1 cellular context compared by ENCODE assay signal in the genomic region with DNA sequence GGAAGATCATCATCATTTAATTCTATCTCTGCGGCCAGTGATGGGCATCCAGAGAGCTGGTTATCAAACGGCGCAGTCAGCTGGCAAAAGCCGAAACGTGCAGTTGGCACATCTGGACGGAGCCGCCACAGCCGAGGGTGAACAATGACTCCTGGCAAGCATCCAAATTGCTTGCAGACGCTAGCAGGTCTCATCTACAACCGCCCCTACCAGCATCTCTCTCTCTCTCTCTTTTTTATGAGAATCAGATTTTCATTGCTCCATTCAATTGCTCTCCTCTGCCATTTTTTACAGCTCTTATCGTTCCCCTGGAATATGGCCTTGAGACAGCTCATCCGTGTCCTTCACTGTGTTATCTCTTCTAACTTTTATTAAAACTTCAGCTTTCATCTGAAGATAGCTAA.
TF ChIP-seq lines count a peak whose summit lies in the region.

No MANE protein-coding gene starts in this region.

TF ChIP-seq in HEK293, 187 proteins besides CTCF, POLR2A, EP300 and RAD21 (continued from another document and continues in another):
- TF ChIP-seq ZNF302 (tag by site-specific recombination; IDR thresholded peaks at IDR 0.05; ENCODE audit: low read depth), result no peak
- no peak for TF ChIP-seq ZSCAN23 (tag by site-specific recombination; IDR thresholded peaks at IDR 0.05)
- TF ChIP-seq HOXC10 (CRISPR knock-in tag; IDR thresholded peaks at IDR 0.05), result no peak
- TF ChIP-seq, protein P1, sequence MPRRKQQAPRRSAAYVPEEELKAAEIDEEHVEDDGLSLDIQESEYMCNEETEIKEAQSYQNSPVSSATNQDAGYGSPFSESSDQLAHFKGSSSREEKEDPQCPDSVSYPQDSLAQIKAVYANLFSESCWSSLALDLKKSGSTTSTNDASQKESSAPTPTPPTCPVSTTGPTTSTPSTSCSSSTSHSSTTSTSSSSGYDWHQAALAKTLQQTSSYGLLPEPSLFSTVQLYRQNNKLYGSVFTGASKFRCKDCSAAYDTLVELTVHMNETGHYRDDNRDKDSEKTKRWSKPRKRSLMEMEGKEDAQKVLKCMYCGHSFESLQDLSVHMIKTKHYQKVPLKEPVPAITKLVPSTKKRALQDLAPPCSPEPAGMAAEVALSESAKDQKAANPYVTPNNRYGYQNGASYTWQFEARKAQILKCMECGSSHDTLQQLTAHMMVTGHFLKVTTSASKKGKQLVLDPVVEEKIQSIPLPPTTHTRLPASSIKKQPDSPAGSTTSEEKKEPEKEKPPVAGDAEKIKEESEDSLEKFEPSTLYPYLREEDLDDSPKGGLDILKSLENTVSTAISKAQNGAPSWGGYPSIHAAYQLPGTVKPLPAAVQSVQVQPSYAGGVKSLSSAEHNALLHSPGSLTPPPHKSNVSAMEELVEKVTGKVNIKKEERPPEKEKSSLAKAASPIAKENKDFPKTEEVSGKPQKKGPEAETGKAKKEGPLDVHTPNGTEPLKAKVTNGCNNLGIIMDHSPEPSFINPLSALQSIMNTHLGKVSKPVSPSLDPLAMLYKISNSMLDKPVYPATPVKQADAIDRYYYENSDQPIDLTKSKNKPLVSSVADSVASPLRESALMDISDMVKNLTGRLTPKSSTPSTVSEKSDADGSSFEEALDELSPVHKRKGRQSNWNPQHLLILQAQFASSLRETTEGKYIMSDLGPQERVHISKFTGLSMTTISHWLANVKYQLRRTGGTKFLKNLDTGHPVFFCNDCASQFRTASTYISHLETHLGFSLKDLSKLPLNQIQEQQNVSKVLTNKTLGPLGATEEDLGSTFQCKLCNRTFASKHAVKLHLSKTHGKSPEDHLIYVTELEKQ (tag by site-specific recombination; IDR thresholded peaks at IDR 0.05; ENCODE audit: borderline replicate concordance), result 0 out of 2 replicates have a peak, but pooled peaks have one; percentile 53
- no peak for TF ChIP-seq YY2 (tag by site-specific recombination; IDR thresholded peaks at IDR 0.05)
- no peak for TF ChIP-seq ZNF354C (tag by site-specific recombination; IDR thresholded peaks at IDR 0.05; ENCODE audit: borderline replicate concordance, low read depth)
- TF ChIP-seq, protein P2, sequence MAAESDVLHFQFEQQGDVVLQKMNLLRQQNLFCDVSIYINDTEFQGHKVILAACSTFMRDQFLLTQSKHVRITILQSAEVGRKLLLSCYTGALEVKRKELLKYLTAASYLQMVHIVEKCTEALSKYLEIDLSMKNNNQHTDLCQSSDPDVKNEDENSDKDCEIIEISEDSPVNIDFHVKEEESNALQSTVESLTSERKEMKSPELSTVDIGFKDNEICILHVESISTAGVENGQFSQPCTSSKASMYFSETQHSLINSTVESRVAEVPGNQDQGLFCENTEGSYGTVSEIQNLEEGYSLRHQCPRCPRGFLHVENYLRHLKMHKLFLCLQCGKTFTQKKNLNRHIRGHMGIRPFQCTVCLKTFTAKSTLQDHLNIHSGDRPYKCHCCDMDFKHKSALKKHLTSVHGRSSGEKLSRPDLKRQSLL (tag by site-specific recombination; IDR thresholded peaks at IDR 0.05), result no peak
- TF ChIP-seq ZNF292 (tag by site-specific recombination; IDR thresholded peaks at IDR 0.05; ENCODE audit: borderline replicate concordance, low read depth), result no peak
- TF ChIP-seq ZNF394 (tag by site-specific recombination; IDR thresholded peaks at IDR 0.05; ENCODE audit: borderline replicate concordance), result no peak
- TF ChIP-seq ZNF335 (tag by site-specific recombination; conservative IDR thresholded peaks at IDR 0.05), result no peak
- TF ChIP-seq ZNF223 (tag by site-specific recombination; IDR thresholded peaks at IDR 0.05), result no peak
- TF ChIP-seq ZNF10 (tag by site-specific recombination; IDR thresholded peaks at IDR 0.05), result 0 out of 2 replicates have a peak, but pooled peaks have one; percentile 31
- TF ChIP-seq ZNF324 (tag by site-specific recombination; IDR thresholded peaks at IDR 0.05), result no peak
- TF ChIP-seq, protein P3, sequence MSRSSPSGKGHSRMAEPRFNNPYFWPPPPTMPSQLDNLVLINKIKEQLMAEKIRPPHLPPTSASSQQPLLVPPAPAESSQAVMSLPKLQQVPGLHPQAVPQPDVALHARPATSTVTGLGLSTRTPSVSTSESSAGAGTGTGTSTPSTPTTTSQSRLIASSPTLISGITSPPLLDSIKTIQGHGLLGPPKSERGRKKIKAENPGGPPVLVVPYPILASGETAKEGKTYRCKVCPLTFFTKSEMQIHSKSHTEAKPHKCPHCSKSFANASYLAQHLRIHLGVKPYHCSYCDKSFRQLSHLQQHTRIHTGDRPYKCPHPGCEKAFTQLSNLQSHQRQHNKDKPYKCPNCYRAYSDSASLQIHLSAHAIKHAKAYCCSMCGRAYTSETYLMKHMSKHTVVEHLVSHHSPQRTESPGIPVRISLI (tag by site-specific recombination; IDR thresholded peaks at IDR 0.05), result no peak
- no peak for TF ChIP-seq KLF9 (tag by site-specific recombination; IDR thresholded peaks at IDR 0.05; ENCODE audit: low read depth)
- TF ChIP-seq ZNF2 (tag by site-specific recombination; IDR thresholded peaks at IDR 0.05), result peak; percentile 27; the same call in 1 of the 2 replicates
- no peak for TF ChIP-seq HOXD13 (CRISPR knock-in tag; IDR thresholded peaks at IDR 0.05; ENCODE audit: borderline replicate concordance)
- no peak for TF ChIP-seq ZNF16 (tag by site-specific recombination; IDR thresholded peaks at IDR 0.05; ENCODE audit: low read depth)
- no peak for TF ChIP-seq ZNF776 (tag by site-specific recombination; IDR thresholded peaks at IDR 0.05; ENCODE audit: borderline replicate concordance)
- TF ChIP-seq ZNF610 (tag by site-specific recombination; IDR thresholded peaks at IDR 0.05; ENCODE audit: borderline replicate concordance), result 0 out of 2 replicates have a peak, but pooled peaks have one; percentile 22
- 0 out of 2 replicates have a peak, but pooled peaks have one; percentile 27 for TF ChIP-seq BCL11B (tag by site-specific recombination; IDR thresholded peaks at IDR 0.05; ENCODE audit: low read depth)
- TF ChIP-seq ZNF146 (tag by site-specific recombination; IDR thresholded peaks at IDR 0.05), result no peak
- TF ChIP-seq ZNF548 (tag by site-specific recombination; IDR thresholded peaks at IDR 0.05), result no peak
- no peak for TF ChIP-seq ZNF132 (tag by site-specific recombination; IDR thresholded peaks at IDR 0.05; ENCODE audit: borderline replicate concordance)
- TF ChIP-seq, protein P4, sequence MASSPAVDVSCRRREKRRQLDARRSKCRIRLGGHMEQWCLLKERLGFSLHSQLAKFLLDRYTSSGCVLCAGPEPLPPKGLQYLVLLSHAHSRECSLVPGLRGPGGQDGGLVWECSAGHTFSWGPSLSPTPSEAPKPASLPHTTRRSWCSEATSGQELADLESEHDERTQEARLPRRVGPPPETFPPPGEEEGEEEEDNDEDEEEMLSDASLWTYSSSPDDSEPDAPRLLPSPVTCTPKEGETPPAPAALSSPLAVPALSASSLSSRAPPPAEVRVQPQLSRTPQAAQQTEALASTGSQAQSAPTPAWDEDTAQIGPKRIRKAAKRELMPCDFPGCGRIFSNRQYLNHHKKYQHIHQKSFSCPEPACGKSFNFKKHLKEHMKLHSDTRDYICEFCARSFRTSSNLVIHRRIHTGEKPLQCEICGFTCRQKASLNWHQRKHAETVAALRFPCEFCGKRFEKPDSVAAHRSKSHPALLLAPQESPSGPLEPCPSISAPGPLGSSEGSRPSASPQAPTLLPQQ (tag by site-specific recombination; IDR thresholded peaks at IDR 0.05), result peak; percentile 39; the same call in 1 of the 2 replicates
- TF ChIP-seq, protein P5, sequence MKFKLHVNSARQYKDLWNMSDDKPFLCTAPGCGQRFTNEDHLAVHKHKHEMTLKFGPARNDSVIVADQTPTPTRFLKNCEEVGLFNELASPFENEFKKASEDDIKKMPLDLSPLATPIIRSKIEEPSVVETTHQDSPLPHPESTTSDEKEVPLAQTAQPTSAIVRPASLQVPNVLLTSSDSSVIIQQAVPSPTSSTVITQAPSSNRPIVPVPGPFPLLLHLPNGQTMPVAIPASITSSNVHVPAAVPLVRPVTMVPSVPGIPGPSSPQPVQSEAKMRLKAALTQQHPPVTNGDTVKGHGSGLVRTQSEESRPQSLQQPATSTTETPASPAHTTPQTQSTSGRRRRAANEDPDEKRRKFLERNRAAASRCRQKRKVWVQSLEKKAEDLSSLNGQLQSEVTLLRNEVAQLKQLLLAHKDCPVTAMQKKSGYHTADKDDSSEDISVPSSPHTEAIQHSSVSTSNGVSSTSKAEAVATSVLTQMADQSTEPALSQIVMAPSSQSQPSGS (tag by site-specific recombination; IDR thresholded peaks at IDR 0.05; ENCODE audit: low read depth), result no peak
- TF ChIP-seq ZBTB7A (tag by site-specific recombination; IDR thresholded peaks at IDR 0.05; ENCODE audit: low read depth), result no peak
- no peak for TF ChIP-seq GLI2 (tag by site-specific recombination; IDR thresholded peaks at IDR 0.05; ENCODE audit: borderline replicate concordance, low read depth)
- TF ChIP-seq ZNF768 (tag by site-specific recombination; IDR thresholded peaks at IDR 0.05), result no peak
- TF ChIP-seq ZFHX2 (tag by site-specific recombination; conservative IDR thresholded peaks at IDR 0.05), result no peak
- TF ChIP-seq, protein P6, sequence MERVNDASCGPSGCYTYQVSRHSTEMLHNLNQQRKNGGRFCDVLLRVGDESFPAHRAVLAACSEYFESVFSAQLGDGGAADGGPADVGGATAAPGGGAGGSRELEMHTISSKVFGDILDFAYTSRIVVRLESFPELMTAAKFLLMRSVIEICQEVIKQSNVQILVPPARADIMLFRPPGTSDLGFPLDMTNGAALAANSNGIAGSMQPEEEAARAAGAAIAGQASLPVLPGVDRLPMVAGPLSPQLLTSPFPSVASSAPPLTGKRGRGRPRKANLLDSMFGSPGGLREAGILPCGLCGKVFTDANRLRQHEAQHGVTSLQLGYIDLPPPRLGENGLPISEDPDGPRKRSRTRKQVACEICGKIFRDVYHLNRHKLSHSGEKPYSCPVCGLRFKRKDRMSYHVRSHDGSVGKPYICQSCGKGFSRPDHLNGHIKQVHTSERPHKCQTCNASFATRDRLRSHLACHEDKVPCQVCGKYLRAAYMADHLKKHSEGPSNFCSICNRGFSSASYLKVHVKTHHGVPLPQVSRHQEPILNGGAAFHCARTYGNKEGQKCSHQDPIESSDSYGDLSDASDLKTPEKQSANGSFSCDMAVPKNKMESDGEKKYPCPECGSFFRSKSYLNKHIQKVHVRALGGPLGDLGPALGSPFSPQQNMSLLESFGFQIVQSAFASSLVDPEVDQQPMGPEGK (tag by site-specific recombination; IDR thresholded peaks at IDR 0.05), result no peak
- no peak for TF ChIP-seq KLF10 (tag by site-specific recombination; IDR thresholded peaks at IDR 0.05)
- no peak for TF ChIP-seq ZNF426 (tag by site-specific recombination; IDR thresholded peaks at IDR 0.05)
- 0 out of 2 replicates have a peak, but pooled peaks have one; percentile 41 for TF ChIP-seq ZSCAN30 (tag by site-specific recombination; IDR thresholded peaks at IDR 0.05)
- 0 out of 2 replicates have a peak, but pooled peaks have one; percentile 45 for TF ChIP-seq ZEB2 (tag by site-specific recombination; IDR thresholded peaks at IDR 0.05)
- no peak for TF ChIP-seq ZBTB20 (tag by site-specific recombination; IDR thresholded peaks at IDR 0.05)
- no peak for TF ChIP-seq ZNF521 (tag by site-specific recombination; IDR thresholded peaks at IDR 0.05)
- TF ChIP-seq, protein P7, sequence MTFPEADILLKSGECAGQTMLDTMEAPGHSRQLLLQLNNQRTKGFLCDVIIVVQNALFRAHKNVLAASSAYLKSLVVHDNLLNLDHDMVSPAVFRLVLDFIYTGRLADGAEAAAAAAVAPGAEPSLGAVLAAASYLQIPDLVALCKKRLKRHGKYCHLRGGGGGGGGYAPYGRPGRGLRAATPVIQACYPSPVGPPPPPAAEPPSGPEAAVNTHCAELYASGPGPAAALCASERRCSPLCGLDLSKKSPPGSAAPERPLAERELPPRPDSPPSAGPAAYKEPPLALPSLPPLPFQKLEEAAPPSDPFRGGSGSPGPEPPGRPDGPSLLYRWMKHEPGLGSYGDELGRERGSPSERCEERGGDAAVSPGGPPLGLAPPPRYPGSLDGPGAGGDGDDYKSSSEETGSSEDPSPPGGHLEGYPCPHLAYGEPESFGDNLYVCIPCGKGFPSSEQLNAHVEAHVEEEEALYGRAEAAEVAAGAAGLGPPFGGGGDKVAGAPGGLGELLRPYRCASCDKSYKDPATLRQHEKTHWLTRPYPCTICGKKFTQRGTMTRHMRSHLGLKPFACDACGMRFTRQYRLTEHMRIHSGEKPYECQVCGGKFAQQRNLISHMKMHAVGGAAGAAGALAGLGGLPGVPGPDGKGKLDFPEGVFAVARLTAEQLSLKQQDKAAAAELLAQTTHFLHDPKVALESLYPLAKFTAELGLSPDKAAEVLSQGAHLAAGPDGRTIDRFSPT (tag by site-specific recombination; IDR thresholded peaks at IDR 0.05), result no peak
- no peak for TF ChIP-seq ZNF175 (tag by site-specific recombination; IDR thresholded peaks at IDR 0.05)
- TF ChIP-seq MEIS1 (CRISPR knock-in tag; IDR thresholded peaks at IDR 0.05; ENCODE audit: borderline replicate concordance), result no peak
- no peak for TF ChIP-seq ZNF391 (tag by site-specific recombination; IDR thresholded peaks at IDR 0.05; ENCODE audit: borderline replicate concordance, low read depth)
- TF ChIP-seq PRDM1 (tag by site-specific recombination; IDR thresholded peaks at IDR 0.05), result no peak
- no peak for TF ChIP-seq YY1 (tag by site-specific recombination; IDR thresholded peaks at IDR 0.05)
- no peak for TF ChIP-seq ZNF112 (tag by site-specific recombination; IDR thresholded peaks at IDR 0.05)
- TF ChIP-seq ZNF514 (tag by site-specific recombination; IDR thresholded peaks at IDR 0.05), result no peak
- no peak for TF ChIP-seq SALL2 (tag by site-specific recombination; IDR thresholded peaks at IDR 0.05; ENCODE audit: borderline replicate concordance)
- no peak for TF ChIP-seq ZNF433 (tag by site-specific recombination; IDR thresholded peaks at IDR 0.05; ENCODE audit: low read depth)
- no peak for TF ChIP-seq ZNF654 (tag by site-specific recombination; IDR thresholded peaks at IDR 0.05; ENCODE audit: low read depth)
- TF ChIP-seq ZNF629 (tag by site-specific recombination; IDR thresholded peaks at IDR 0.05), result no peak
- no peak for TF ChIP-seq ZNF114 (tag by site-specific recombination; IDR thresholded peaks at IDR 0.05)
- TF ChIP-seq ZNF785 (tag by site-specific recombination; IDR thresholded peaks at IDR 0.05), result no peak
- TF ChIP-seq ZNF792 (tag by site-specific recombination; IDR thresholded peaks at IDR 0.05), result no peak
- TF ChIP-seq SCRT2 (tag by site-specific recombination; IDR thresholded peaks at IDR 0.05), result no peak
- TF ChIP-seq, protein P8, sequence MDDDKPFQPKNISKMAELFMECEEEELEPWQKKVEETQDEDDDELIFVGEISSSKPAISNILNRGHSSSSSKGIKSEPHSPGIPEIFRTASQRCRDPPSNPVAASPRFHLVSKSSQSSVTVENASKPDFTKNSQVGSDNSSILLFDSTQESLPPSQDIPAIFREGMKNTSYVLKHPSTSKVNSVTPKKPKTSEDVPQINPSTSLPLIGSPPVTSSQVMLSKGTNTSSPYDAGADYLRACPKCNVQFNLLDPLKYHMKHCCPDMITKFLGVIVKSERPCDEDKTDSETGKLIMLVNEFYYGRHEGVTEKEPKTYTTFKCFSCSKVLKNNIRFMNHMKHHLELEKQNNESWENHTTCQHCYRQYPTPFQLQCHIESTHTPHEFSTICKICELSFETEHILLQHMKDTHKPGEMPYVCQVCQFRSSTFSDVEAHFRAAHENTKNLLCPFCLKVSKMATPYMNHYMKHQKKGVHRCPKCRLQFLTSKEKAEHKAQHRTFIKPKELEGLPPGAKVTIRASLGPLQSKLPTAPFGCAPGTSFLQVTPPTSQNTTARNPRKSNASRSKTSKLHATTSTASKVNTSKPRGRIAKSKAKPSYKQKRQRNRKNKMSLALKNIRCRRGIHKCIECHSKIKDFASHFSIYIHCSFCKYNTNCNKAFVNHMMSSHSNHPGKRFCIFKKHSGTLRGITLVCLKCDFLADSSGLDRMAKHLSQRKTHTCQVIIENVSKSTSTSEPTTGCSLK (tag by site-specific recombination; IDR thresholded peaks at IDR 0.05), result no peak
- TF ChIP-seq ZBTB17 (tag by site-specific recombination; IDR thresholded peaks at IDR 0.05), result peak; percentile 73
- TF ChIP-seq ZNF623 (tag by site-specific recombination; IDR thresholded peaks at IDR 0.05), result no peak
